In genomic region chr2:172287605-172288326, GRCh38 we compare ENCODE assay signal across 16 cellular contexts.
A peak's percentile ranks its signal among the peaks of the same experiment; 100 is the strongest.
DNase-seq lines count a peak whose midpoint lies in the region; ATAC-seq and TF ChIP-seq lines count a peak whose summit lies in the region.
"Had no signal": no experiment of that assay in that cellular context is flagged by ENCODE, and none has a peak within 500 bp of the region (broad histone marks: within the 10 kb centered on the region; RNA-seq: fewer than 3 reads in every experiment).

No MANE protein-coding gene starts in this region.

- H3K4me1 ChIP-seq in right atrium auricular region, result peaks cover 0 to 34% of the 10 kb centered on the region in 2 donors
- H3K4me1 ChIP-seq in neuronal stem cell (ENCODE audit: control insufficient read depth in 2 of 2, insufficient read depth in 1 of 2, low read depth in 1 of 2, low read length in 2 of 2), result peaks cover 23 to 31% of the 10 kb centered on the region in 2 donors
- peaks cover 6% of the 10 kb centered on the region for H3K4me1 ChIP-seq in hepatocyte (ENCODE audit: insufficient read depth)

- no peak overlapping the region for H2BK15ac ChIP-seq in neuronal stem cell (ENCODE audit: low read length)

- H3K79me1 ChIP-seq in neuronal stem cell (ENCODE audit: low read depth, low read length), result no peaks in the 10 kb centered on the region

- no peak overlapping the region for H2AK5ac ChIP-seq in neuronal stem cell (ENCODE audit: low read depth, low read length)

- no peak overlapping the region for H3K4ac ChIP-seq in neuronal stem cell (ENCODE audit: low read length)

- no peak overlapping the region for H2BK12ac ChIP-seq in neuronal stem cell (ENCODE audit: low read length)

- no peaks in the 10 kb centered on the region for H3K9me3 ChIP-seq in right atrium auricular region
- H3K9me3 ChIP-seq in neuronal stem cell (replicated peaks in 1 of 2; ENCODE audit: control insufficient read depth in 2 of 2, insufficient read depth in 1 of 2, low read depth in 1 of 2, low read length in 2 of 2), result peaks cover 0 to 2% of the 10 kb centered on the region in 2 donors
- no peaks in the 10 kb centered on the region for H3K9me3 ChIP-seq in hepatocyte (ENCODE audit: low read depth)
- H3K9me3 ChIP-seq: Peyer's patch had no signal

- peak; percentile 32 for ATAC-seq in left ventricle myocardium superior

- no CpG with 5 or more reads among the region's 6 CpGs for WGBS in neuronal stem cell (ENCODE audit: extremely low coverage in 2 of 2, insufficient read length in 2 of 2, insufficient replicate concordance in 1 of 2), 2 donors
- WGBS in hepatocyte (ENCODE audit: low lambda C conversion rate, missing lambda C conversion rate), result 91% methylated on average over 6 of the region's 6 CpGs

- H3K4me3 ChIP-seq in right atrium auricular region, result no peak overlapping the region
- no peak overlapping the region for H3K4me3 ChIP-seq in neuronal stem cell (ENCODE audit: low read length in 2 of 2)
- no peak overlapping the region for H3K4me3 ChIP-seq in hepatocyte
- H3K4me3 ChIP-seq: Peyer's patch had no signal

- H2BK5ac ChIP-seq in neuronal stem cell (ENCODE audit: low read length), result no peak overlapping the region

- H3K36me3 ChIP-seq in right atrium auricular region (no peaks in the 10 kb centered on the region), neuronal stem cell (replicated peaks in 1 of 2; ENCODE audit: control insufficient read depth in 2 of 2, insufficient read depth in 2 of 2, low read length in 2 of 2) (no peaks in the 10 kb centered on the region), hepatocyte (replicated peaks; ENCODE audit: insufficient read depth, low read depth) (no peaks in the 10 kb centered on the region)
- H3K36me3 ChIP-seq: Peyer's patch had no signal

- no peak overlapping the region for H3K23ac ChIP-seq in neuronal stem cell (ENCODE audit: low read depth, low read length, poor library complexity)

- no peak overlapping the region for H3K14ac ChIP-seq in neuronal stem cell (ENCODE audit: low read length)

- no peak overlapping the region for H3K18ac ChIP-seq in neuronal stem cell (ENCODE audit: low read length)

- no peak for DNase-seq in left ventricle myocardium superior
- DNase-seq in right atrium auricular region (ENCODE audit: low spot score), result no peak
- peak; percentile 79 to 99 for DNase-seq in lung microvascular endothelial cell (ENCODE audit: low read depth in 2 of 2)
- no peak for DNase-seq in neuronal stem cell (ENCODE audit: low spot score)
- no peak for DNase-seq in hepatocyte (ENCODE audit: low spot score)
- no peak for DNase-seq in NK-92 treated with Interleukin-12 subunit alpha and Interleukin-12 subunit beta, amount 100 ng/mL, for 24 hours (lab: John Stamatoyannopoulos, UW)
- DNase-seq in Ammon's horn (ENCODE audit: low spot score), result no peak
- no peak for DNase-seq in NCI-H510A treated with DMSO at 0.1 percent for 48 hours (lab: John Stamatoyannopoulos, UW)
- DNase-seq: AML-193, C1 segment of cervical spinal cord, GF-D8, MM.1S, NCI-H1694, NCI-H2227 treated with DMSO at 0.1 percent for 48 hours, Peyer's patch had no signal

- no peaks in the 10 kb centered on the region for H3K9me2 ChIP-seq in hepatocyte (replicated peaks; ENCODE audit: insufficient read depth)

- no peaks in the 10 kb centered on the region for H3K27me3 ChIP-seq in right atrium auricular region
- H3K27me3 ChIP-seq in neuronal stem cell (ENCODE audit: control insufficient read depth in 3 of 3, insufficient read depth in 3 of 3, low read depth in 1 of 3, low read length in 3 of 3), result no peaks in the 10 kb centered on the region
- no peaks in the 10 kb centered on the region for H3K27me3 ChIP-seq in hepatocyte
- H3K27me3 ChIP-seq: Peyer's patch had no signal

- H3K27ac ChIP-seq in right atrium auricular region, result no peak overlapping the region
- H3K27ac ChIP-seq in neuronal stem cell (replicated peaks; ENCODE audit: low read length), result no peak overlapping the region
- H3K27ac ChIP-seq in hepatocyte, result no peak overlapping the region
- H3K27ac ChIP-seq: KMS-11, Peyer's patch had no signal

- TF ChIP-seq CTCF in right atrium auricular region (IDR thresholded peaks at IDR 0.05), result no peak
- TF ChIP-seq CTCF in hepatocyte (IDR thresholded peaks at IDR 0.05; ENCODE audit: poor library complexity), result no peak

- no peak overlapping the region for H4K8ac ChIP-seq in neuronal stem cell (ENCODE audit: low read depth, low read length)

- H3K4me2 ChIP-seq in neuronal stem cell (ENCODE audit: insufficient read depth, low read length, poor library complexity, severe bottlenecking), result no peak overlapping the region
- H3K4me2 ChIP-seq in hepatocyte, result no peak overlapping the region
- H3K4me2 ChIP-seq: KMS-11 had no signal

- H4K91ac ChIP-seq in neuronal stem cell (ENCODE audit: low read depth, low read length, poor library complexity), result no peak overlapping the region

- no peak overlapping the region for H3K9ac ChIP-seq in neuronal stem cell (ENCODE audit: low read depth, low read length, poor library complexity)
- H3K9ac ChIP-seq: KMS-11 had no signal

- peak overlapping the region; percentile 30 for H2AFZ ChIP-seq in neuronal stem cell (ENCODE audit: low read length)
- H2AFZ ChIP-seq in hepatocyte, result no peak overlapping the region

- no peaks in the 10 kb centered on the region for H4K20me1 ChIP-seq in hepatocyte (ENCODE audit: insufficient read depth, poor library complexity, severe bottlenecking)

- intact Hi-C loops in left ventricle myocardium superior (cut with micrococcal nuclease), result loop anchor here (10.0 kb wide), 1 partner anchor 177 kb away; no protein-coding TSS in a partner anchor

- no peaks in the 10 kb centered on the region for H3K79me2 ChIP-seq in hepatocyte

- H2BK120ac ChIP-seq in neuronal stem cell (ENCODE audit: low read depth, low read length), result no peak overlapping the region

Comparison
In these comparisons a context has a peak if more than half of its experiments do, and no peak if none do; other contexts are left out.
1. DNase-seq: peak in lung microvascular endothelial cell (2 of 2); none in left ventricle myocardium superior (single experiment), right atrium auricular region (single experiment), neuronal stem cell (single experiment), hepatocyte (single experiment), NK-92 treated with Interleukin-12 subunit alpha and Interleukin-12 subunit beta, amount 100 ng/mL, for 24 hours (single experiment), Ammon's horn (single experiment) and NCI-H510A treated with DMSO at 0.1 percent for 48 hours (single experiment).